20 cellular contexts compared by ENCODE assay signal in the genomic region with DNA sequence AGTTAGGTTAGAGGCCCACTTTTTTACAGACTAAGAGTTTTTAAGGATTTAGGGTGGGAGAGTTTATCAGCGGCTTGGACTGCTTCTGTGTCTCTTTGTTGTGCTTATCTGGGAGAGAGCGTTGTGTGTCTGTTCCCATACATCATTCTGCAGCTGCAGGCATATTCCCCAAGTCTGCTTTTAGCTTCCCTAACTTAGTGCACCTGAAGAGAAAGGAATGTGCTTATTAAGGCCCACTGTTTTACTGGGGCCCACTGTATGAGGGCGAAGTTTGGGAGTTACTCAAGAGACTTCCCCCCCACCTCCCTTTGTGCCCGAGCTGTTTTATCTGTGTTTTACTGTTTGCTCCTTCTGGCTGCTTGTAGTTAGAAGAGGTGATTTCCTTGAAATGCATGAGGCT. TPM values are rescaled to one million over a fixed set of nuclear protein-coding genes. Genes with fewer than 3 reads are reported as not detected.
DNase-seq lines count a peak whose midpoint lies in the region; ATAC-seq, FAIRE-seq and TF ChIP-seq lines count a peak whose summit lies in the region.
"Had no signal": no experiment of that assay in that cellular context is flagged by ENCODE, and none has a peak within 500 bp of the region (broad histone marks: within the 10 kb centered on the region; RNA-seq: fewer than 3 reads in every experiment).

No MANE protein-coding gene starts in this region.

- TF ChIP-seq CTCF in H1 (IDR thresholded peaks at IDR 0.05; ENCODE audit: control extremely low read depth in 1 of 3, insufficient read depth in 1 of 3, low read depth in 1 of 3, low read length in 3 of 3) (no peak), mesothelial cell of epicardium (IDR thresholded peaks at IDR 0.05; ENCODE audit: unreplicated experiment) (no peak), neural progenitor cell (IDR thresholded peaks at IDR 0.05) (no peak), endothelial cell (IDR thresholded peaks at IDR 0.05; ENCODE audit: unreplicated experiment) (no peak)

- no peak for TF ChIP-seq POLR2A in H1 (IDR thresholded peaks at IDR 0.05; ENCODE audit: control extremely low read depth in 1 of 2, low read depth in 2 of 2, low read length in 2 of 2)

- H3K56ac ChIP-seq in H1 (replicated peaks; ENCODE audit: insufficient read length, low read depth, low read length) = no peak overlapping the region

- no peak overlapping the region for H3K27ac ChIP-seq in H1 (ENCODE audit: low read depth, low read length)
- no peak overlapping the region for H3K27ac ChIP-seq in neural progenitor cell
- H3K27ac ChIP-seq in trophoblast cell (ENCODE audit: low read depth, low read length) = no peak overlapping the region
- H3K27ac ChIP-seq: A549, C4-2B had no signal

- no peak overlapping the region for H3K4me3 Mint-ChIP-seq in mesothelial cell of epicardium
- no peak overlapping the region for H3K4me3 Mint-ChIP-seq in neural progenitor cell
- H3K4me3 Mint-ChIP-seq in endothelial cell (ENCODE audit: unreplicated experiment) = no peak overlapping the region
- H3K4me3 Mint-ChIP-seq: CD4-positive, alpha-beta T cell; H9 had no signal

- H3K27ac Mint-ChIP-seq in mesothelial cell of epicardium (peak overlapping the region; percentile 22), neural progenitor cell (no peak overlapping the region), endothelial cell (ENCODE audit: unreplicated experiment) (no peak overlapping the region)
- H3K27ac Mint-ChIP-seq: CD4-positive, alpha-beta T cell; H9 had no signal

- no peaks in the 10 kb centered on the region for H3K4me1 ChIP-seq in H1 (replicated peaks in 1 of 4; ENCODE audit: control insufficient read depth in 3 of 4, insufficient read depth in 4 of 4, low read length in 3 of 4)
- no peaks in the 10 kb centered on the region for H3K4me1 ChIP-seq in neural progenitor cell
- H3K4me1 ChIP-seq in trophoblast cell (ENCODE audit: control insufficient read depth in 1 of 2, insufficient read depth in 2 of 2, low read length in 2 of 2) = no peaks in the 10 kb centered on the region
- H3K4me1 ChIP-seq: A549, Caco-2 had no signal

- H3K4me3 ChIP-seq in H1 (ENCODE audit: extremely low read depth in 1 of 4, insufficient read depth in 2 of 4, low read depth in 3 of 4, low read length in 4 of 4) (no peak overlapping the region), neural progenitor cell (no peak overlapping the region), trophoblast cell (ENCODE audit: low read depth, low read length) (no peak overlapping the region)
- H3K4me3 ChIP-seq: A549 had no signal

- no peak overlapping the region for H3K18ac ChIP-seq in H1 (ENCODE audit: extremely low read depth, low read length)
- H3K18ac ChIP-seq in trophoblast cell (ENCODE audit: low read length) = no peak overlapping the region

- H3K9me3 Mint-ChIP-seq in mesothelial cell of epicardium (no peaks in the 10 kb centered on the region), neural progenitor cell (no peaks in the 10 kb centered on the region), endothelial cell (ENCODE audit: unreplicated experiment) (no peaks in the 10 kb centered on the region)
- H3K9me3 Mint-ChIP-seq: CD4-positive, alpha-beta T cell; H9 had no signal

- TF ChIP-seq EP300 in H1 (IDR thresholded peaks at IDR 0.05; ENCODE audit: borderline replicate concordance in 1 of 2, low read depth in 2 of 2, low read length in 2 of 2) = no peak

- H2BK5ac ChIP-seq in H1 (ENCODE audit: low read depth, low read length) (no peak overlapping the region), trophoblast cell (ENCODE audit: low read depth, low read length, poor library complexity) (no peak overlapping the region)

- H3K4me1 Mint-ChIP-seq in mesothelial cell of epicardium (peaks cover 12% of the 10 kb centered on the region), neural progenitor cell (peaks cover 6% of the 10 kb centered on the region), endothelial cell (ENCODE audit: unreplicated experiment) (no peaks in the 10 kb centered on the region)

- H3K36me3 ChIP-seq in H1 (ENCODE audit: control insufficient read depth in 2 of 4, insufficient read depth in 4 of 4, low read length in 3 of 4) (no peaks in the 10 kb centered on the region), neural progenitor cell (no peaks in the 10 kb centered on the region), trophoblast cell (ENCODE audit: control insufficient read depth in 1 of 2, insufficient read depth in 2 of 2, low read length in 2 of 2) (no peaks in the 10 kb centered on the region)

- H3K27me3 Mint-ChIP-seq in mesothelial cell of epicardium (ENCODE audit: low read depth) = no peaks in the 10 kb centered on the region
- H3K27me3 Mint-ChIP-seq in neural progenitor cell (ENCODE audit: insufficient read depth, low read depth) = no peaks in the 10 kb centered on the region
- H3K27me3 Mint-ChIP-seq in endothelial cell (ENCODE audit: unreplicated experiment) = peaks cover 2% of the 10 kb centered on the region
- H3K27me3 Mint-ChIP-seq: CD4-positive, alpha-beta T cell had no signal

- no peak overlapping the region for H2BK120ac ChIP-seq in H1 (replicated peaks; ENCODE audit: low read depth, low read length)
- H2BK120ac ChIP-seq in trophoblast cell (ENCODE audit: insufficient read depth, low read length, poor library complexity) = no peak overlapping the region

- TF ChIP-seq RAD21 in H1 (IDR thresholded peaks at IDR 0.05 in 1 of 2, conservative IDR thresholded peaks at IDR 0.05 in 1 of 2; ENCODE audit: low read depth in 2 of 2, low read length in 2 of 2) = no peak

- no peaks in the 10 kb centered on the region for H3K36me3 Mint-ChIP-seq in mesothelial cell of epicardium
- H3K36me3 Mint-ChIP-seq in neural progenitor cell = no peaks in the 10 kb centered on the region
- no peaks in the 10 kb centered on the region for H3K36me3 Mint-ChIP-seq in endothelial cell (ENCODE audit: low read depth, unreplicated experiment)

- H3K9ac ChIP-seq in H1 (replicated peaks in 1 of 4; ENCODE audit: extremely low read depth in 1 of 4, low read depth in 3 of 4, low read length in 3 of 4) = no peak overlapping the region
- H3K9ac ChIP-seq in neural progenitor cell = no peak overlapping the region
- no peak overlapping the region for H3K9ac ChIP-seq in trophoblast cell (ENCODE audit: low read length)

- FAIRE-seq in H1 (lab: Jason Lieb, UNC) = peak; percentile 81
- FAIRE-seq: A549 had no signal

- DNase-seq in H1 (ENCODE audit: low read depth in 1 of 2, low spot score in 2 of 2) (no peak), mesothelial cell of epicardium (ENCODE audit: low spot score in 2 of 2, unreplicated experiment in 2 of 2) (no peak), neural progenitor cell (ENCODE audit: low spot score) (no peak), trophoblast cell (no peak), endothelial cell (ENCODE audit: low spot score) (no peak)
- DNase-seq: AML-193; Caco-2; CD4-positive, alpha-beta T cell; DMS153; DMS79; GF-D8; GOT3; H9 had no signal

- no peak overlapping the region for H2AK5ac ChIP-seq in H1 (ENCODE audit: low read depth, low read length)
- H2AK5ac ChIP-seq in trophoblast cell (ENCODE audit: low read length) = no peak overlapping the region

- WGBS in H1 (ENCODE audit: extremely low coverage in 1 of 2, insufficient coverage in 1 of 2, insufficient read length in 1 of 2, insufficient replicate concordance in 2 of 2, low coverage in 1 of 2, low lambda C conversion rate in 2 of 2, missing lambda C conversion rate in 1 of 2), 2 experiments = 77% methylated on average over 4 of the region's 4 CpGs; no CpG with 5 or more reads in 1 of the 2 experiments
- WGBS in trophoblast cell (ENCODE audit: extremely low coverage, insufficient coverage, insufficient read length) = no CpG with 5 or more reads among the region's 4 CpGs

- peaks cover 6% of the 10 kb centered on the region for H3F3A ChIP-seq in neural progenitor cell (ENCODE audit: low read depth)

- ATAC-seq in HG02623 (IDR thresholded peaks at IDR 0.05; ENCODE audit: unreplicated experiment) = no peak
- no peak for ATAC-seq in HG03520 (IDR thresholded peaks at IDR 0.05; ENCODE audit: unreplicated experiment)

- no peak overlapping the region for H4K8ac ChIP-seq in H1 (ENCODE audit: extremely low read depth, insufficient read depth, low read length)
- no peak overlapping the region for H4K8ac ChIP-seq in trophoblast cell (ENCODE audit: low read depth, low read length)

- H3K14ac ChIP-seq in H1 (ENCODE audit: insufficient read length) (no peak overlapping the region), trophoblast cell (ENCODE audit: low read length) (no peak overlapping the region)

- H4K91ac ChIP-seq in H1 (replicated peaks; ENCODE audit: insufficient read length, low read length) (no peak overlapping the region), trophoblast cell (ENCODE audit: low read depth, low read length) (no peak overlapping the region)

- no peak overlapping the region for H2BK12ac ChIP-seq in H1 (ENCODE audit: low read depth, low read length)
- no peak overlapping the region for H2BK12ac ChIP-seq in trophoblast cell (ENCODE audit: low read length)

- no peak overlapping the region for H2BK15ac ChIP-seq in H1 (ENCODE audit: low read length)

- H3K4me2 ChIP-seq in H1 (ENCODE audit: insufficient read depth in 1 of 2, low read depth in 2 of 2, low read length in 2 of 2) (no peak overlapping the region), neural progenitor cell (no peak overlapping the region), trophoblast cell (ENCODE audit: low read length) (no peak overlapping the region)
- H3K4me2 ChIP-seq: A549 had no signal

- H3K23me2 ChIP-seq in H1 (ENCODE audit: low read depth, low read length) = no peaks in the 10 kb centered on the region

- H3K79me1 ChIP-seq in H1 (ENCODE audit: low read depth, low read length) = no peaks in the 10 kb centered on the region
- no peaks in the 10 kb centered on the region for H3K79me1 ChIP-seq in trophoblast cell (ENCODE audit: low read length)

- H4K12ac ChIP-seq in trophoblast cell (ENCODE audit: low read depth, low read length) = no peak overlapping the region

- peaks cover 0 to 2% (median 1%) of the 10 kb centered on the region in 4 experiments; a peak in 3 of 7 replicates for H3K27me3 ChIP-seq in H1 (replicated peaks in 1 of 4; ENCODE audit: control insufficient read depth in 3 of 4, extremely low read depth in 1 of 4, insufficient read depth in 3 of 4, low read length in 3 of 4)
- H3K27me3 ChIP-seq in neural progenitor cell = no peaks in the 10 kb centered on the region
- no peaks in the 10 kb centered on the region for H3K27me3 ChIP-seq in trophoblast cell (ENCODE audit: insufficient read depth, low read length)

- H2BK20ac ChIP-seq in H1 (ENCODE audit: low read length) = no peak overlapping the region

- no peak overlapping the region for H3K4ac ChIP-seq in H1 (replicated peaks; ENCODE audit: insufficient read length, low read depth, low read length)
- H3K4ac ChIP-seq in trophoblast cell (ENCODE audit: low read depth, low read length) = no peak overlapping the region

- H3K9me3 ChIP-seq in H1 (ENCODE audit: insufficient read depth in 2 of 2, low read depth in 1 of 2, low read length in 1 of 2) = no peaks in the 10 kb centered on the region
- H3K9me3 ChIP-seq in neural progenitor cell (ENCODE audit: low read depth) = no peaks in the 10 kb centered on the region
- H3K9me3 ChIP-seq in trophoblast cell (ENCODE audit: insufficient read depth, low read depth, low read length) = no peaks in the 10 kb centered on the region
- H3K9me3 ChIP-seq: A549, Caco-2 had no signal

- H2AFZ ChIP-seq in H1 (ENCODE audit: low read length) (no peak overlapping the region), neural progenitor cell (replicated peaks) (peak overlapping the region; percentile 70), trophoblast cell (ENCODE audit: insufficient read depth, low read length, poor library complexity) (no peak overlapping the region)

- H4K20me1 ChIP-seq in H1 (replicated peaks in 1 of 2; ENCODE audit: control insufficient read depth in 1 of 2, insufficient read depth in 2 of 2, low read length in 2 of 2) (no peaks in the 10 kb centered on the region), neural progenitor cell (ENCODE audit: low read depth) (no peaks in the 10 kb centered on the region)

- H3K79me2 ChIP-seq in H1 (ENCODE audit: control insufficient read depth in 1 of 2, insufficient read depth in 2 of 2, low read length in 2 of 2) (no peaks in the 10 kb centered on the region), neural progenitor cell (ENCODE audit: low read depth) (no peaks in the 10 kb centered on the region), trophoblast cell (ENCODE audit: control insufficient read depth, insufficient read depth, low read length, poor library complexity) (no peaks in the 10 kb centered on the region)

- no peak overlapping the region for H3K23ac ChIP-seq in H1 (ENCODE audit: insufficient read length)
- no peak overlapping the region for H3K23ac ChIP-seq in trophoblast cell (ENCODE audit: low read length)

- CTCF ChIA-PET in H1 (lab: Charles Lee; ENCODE audit: partially characterized antibody) = interaction anchor here (0.7 to 5.1 kb wide), 7 partner anchors 10 to 191 kb away, joined by 3 to 27 read pairs (median 9); no protein-coding TSS in a partner anchor

- no peak overlapping the region for H4K5ac ChIP-seq in H1 (ENCODE audit: insufficient read length, low read depth, low read length)

- POLR2A ChIA-PET in H1 (lab: Charles Lee; ENCODE audit: partially characterized antibody) = no interaction called here

RNA-seq across cellular contexts. Expression of a gene that starts 31.9 kb away (rescaled TPM):
- 0.63 and 2.0 TPM in 2 replicates for total RNA-seq in H1 (2021; fragmentation: NEBNext Ultra II Directional; extraction: Animal tissue kit (Norgen Biotek cat#: 25700))
- 0.13 and 0.21 TPM in 2 replicates for polyA plus RNA-seq in H1 (2011; rRNA removed)
- polyA plus RNA-seq in H1 (2011; cell fraction: cytosol; rRNA removed) = 0.74 TPM
- polyA plus RNA-seq in H1 (2011; cell fraction: nucleus; rRNA removed) = 0.64 TPM
- 0.50 to 1.0 TPM (median 0.69 TPM) in 4 replicates for polyA plus RNA-seq in H1 (2012, experiment 1 of 2)
- polyA plus RNA-seq in H1 (2012, experiment 2 of 2) = 2.7 TPM
- polyA plus RNA-seq in H1 (2013, experiment 1 of 2) = 1.1 TPM
- 0.92 TPM for polyA plus RNA-seq in H1 (2013, experiment 2 of 2)
- polyA minus RNA-seq in H1 (2011; rRNA and poly(A)+ RNA removed) = 0.28 and 1.0 TPM in 2 replicates
- not detected for polyA minus RNA-seq in H1 (2011; cell fraction: cytosol; rRNA and poly(A)+ RNA removed)
- polyA minus RNA-seq in H1 (2011; cell fraction: nucleus; rRNA and poly(A)+ RNA removed) = 0.80 TPM
- total RNA-seq in mesothelial cell of epicardium = 0.33 to 0.45 TPM in 2 of 3 replicates, not detected in the other
- total RNA-seq in neural progenitor cell (ENCODE audit: low replicate concordance) = not detected in 2 replicates
- not detected in 2 replicates for polyA plus RNA-seq in trophoblast cell (2013)
- not detected for total RNA-seq in endothelial cell (ENCODE audit: unreplicated experiment)
- total RNA-seq: Caco-2; CD4-positive, alpha-beta T cell; Daoy; HT-29 had no signal
- polyA plus RNA-seq: A549, BJ had no signal

RNA-seq across cellular contexts. Expression of a gene that starts 41.8 kb away (rescaled TPM):
- 99.2 and 103 TPM in 2 replicates for total RNA-seq in H1 (2021; fragmentation: NEBNext Ultra II Directional; extraction: Animal tissue kit (Norgen Biotek cat#: 25700))
- polyA plus RNA-seq in H1 (2011; rRNA removed) = 31.1 and 51.4 TPM in 2 replicates
- polyA plus RNA-seq in H1 (2011; cell fraction: cytosol; rRNA removed) = 60.1 TPM
- polyA plus RNA-seq in H1 (2011; cell fraction: nucleus; rRNA removed) = 21.9 TPM
- polyA plus RNA-seq in H1 (2012, experiment 1 of 2) = 58.5 to 94.0 TPM (median 65.9 TPM) in 4 replicates
- polyA plus RNA-seq in H1 (2012, experiment 2 of 2) = 12.7 TPM
- polyA plus RNA-seq in H1 (2013, experiment 1 of 2) = 59.5 TPM
- polyA plus RNA-seq in H1 (2013, experiment 2 of 2) = 56.9 TPM
- 136 and 177 TPM in 2 replicates for polyA minus RNA-seq in H1 (2011; rRNA and poly(A)+ RNA removed)
- polyA minus RNA-seq in H1 (2011; cell fraction: cytosol; rRNA and poly(A)+ RNA removed) = 52.8 TPM
- 84.7 TPM for polyA minus RNA-seq in H1 (2011; cell fraction: nucleus; rRNA and poly(A)+ RNA removed)
- total RNA-seq in mesothelial cell of epicardium = 62.0 to 64.5 TPM (median 64.5 TPM) in 3 replicates
- total RNA-seq in neural progenitor cell (ENCODE audit: low replicate concordance) = 107 and 161 TPM in 2 replicates
- 28.5 and 29.6 TPM in 2 replicates for polyA plus RNA-seq in trophoblast cell (2013)
- total RNA-seq in endothelial cell (ENCODE audit: unreplicated experiment) = 44.2 TPM
